Comparison of ENCODE assay signal across 8 cellular contexts in genomic region chr18:12948055-12948804, GRCh38. TPM values are rescaled to one million over a fixed set of nuclear protein-coding genes. Genes with fewer than 3 reads are reported as not detected.
A peak's percentile ranks its signal among the peaks of the same experiment; 100 is the strongest.
DNase-seq lines count a peak whose midpoint lies in the region; ATAC-seq and TF ChIP-seq lines count a peak whose summit lies in the region.

No MANE protein-coding gene starts in this region.

- intact Hi-C loops in left ventricle myocardium inferior (cut with micrococcal nuclease) = no loop called here
- intact Hi-C loops in upper lobe of right lung (cut with DNase I) = no loop called here

- H3K4me3 ChIP-seq in left ventricle myocardium inferior (peak overlapping the region; percentile 79), upper lobe of right lung (peak overlapping the region; percentile 71)

- H3K9me3 ChIP-seq in left ventricle myocardium inferior (replicated peaks) (no peaks in the 10 kb centered on the region), upper lobe of right lung (no peaks in the 10 kb centered on the region)

- DNase-seq in GM13976 (ENCODE audit: low spot score) (peak; percentile 93), NCI-H1417 (lab: John Stamatoyannopoulos, UW) (peak; percentile 82 to 99 (median 99)), T-cell (peak; percentile 95 to 98 (median 98)), amniotic epithelial cell (ENCODE audit: low read depth) (peak; percentile 93), left ventricle myocardium inferior (peak; percentile 96), progenitor cell of endocrine pancreas (ENCODE audit: low spot score, unreplicated experiment) (peak; percentile 77), upper lobe of right lung (peak; percentile 98)

- peaks cover 38 to 50% (median 44%) of the 10 kb centered on the region in 3 donors for H3K4me1 Mint-ChIP-seq in T-cell
- peaks cover 13% of the 10 kb centered on the region for H3K4me1 Mint-ChIP-seq in progenitor cell of endocrine pancreas (ENCODE audit: low read depth)

- H3K36me3 Mint-ChIP-seq in T-cell (peaks cover 4% of the 10 kb centered on the region), progenitor cell of endocrine pancreas (ENCODE audit: insufficient read depth) (peaks cover 5% of the 10 kb centered on the region)

- peak overlapping the region; percentile 92 to 98 (median 97) for H3K4me3 Mint-ChIP-seq in T-cell
- H3K4me3 Mint-ChIP-seq in progenitor cell of endocrine pancreas (ENCODE audit: low read depth) = peak overlapping the region; percentile 91

- POLR2A ChIA-PET in T-cell (lab: Charles Lee) = interaction anchor here (0.5 to 1.0 kb wide), 9 partner anchors 43 to 1247 kb away, joined by 3 to 14 read pairs (median 3); partner anchors contain the start of genes AFG3L2 (in 1 of the 2) and CEP192 (in 1 of the 2)

- H3K27me3 Mint-ChIP-seq in T-cell (no peaks in the 10 kb centered on the region), progenitor cell of endocrine pancreas (no peaks in the 10 kb centered on the region)

- CTCF ChIA-PET in T-cell (lab: Charles Lee) = interaction anchor here (0.7 to 1.7 kb wide), 9 partner anchors 42 to 1010 kb away, joined by 3 to 6 read pairs (median 4); partner anchors contain the start of genes AFG3L2 (in 1 of the 2) and CEP192 (in 1 of the 2)

- TF ChIP-seq CTCF in GM13976 (IDR thresholded peaks at IDR 0.05; ENCODE audit: borderline replicate concordance, control extremely low read depth, extremely low read depth, insufficient read depth, missing control alignments) (no peak), left ventricle myocardium inferior (IDR thresholded peaks at IDR 0.05; ENCODE audit: borderline replicate concordance) (no peak), progenitor cell of endocrine pancreas (IDR thresholded peaks at IDR 0.05; ENCODE audit: unreplicated experiment) (no peak), upper lobe of right lung (IDR thresholded peaks at IDR 0.05) (no peak)

- H3K9me3 Mint-ChIP-seq in T-cell (no peaks in the 10 kb centered on the region), progenitor cell of endocrine pancreas (ENCODE audit: low read depth) (no peaks in the 10 kb centered on the region)

- H3K27ac ChIP-seq in left ventricle myocardium inferior (replicated peaks) = peak overlapping the region; percentile 97
- H3K27ac ChIP-seq in upper lobe of right lung = peak overlapping the region; percentile 94

- peak; percentile 74 for ATAC-seq in HG02763 (IDR thresholded peaks at IDR 0.05; ENCODE audit: unreplicated experiment)
- ATAC-seq in T-cell (replicated peaks in 1 of 4) = peak; percentile 82 to 87 (median 84)
- ATAC-seq in upper lobe of right lung = peak; percentile 89

- in situ Hi-C loops in GM13976 (cut with MboI; ENCODE audit: low sequenced_read_pairs, unreplicated experiment) = loop anchor here (10.0 to 25.0 kb wide), 2 partner anchors 53 to 561 kb away; partner anchors contain the start of gene AFG3L2

- H3K27me3 ChIP-seq in left ventricle myocardium inferior (ENCODE audit: low read depth) (no peaks in the 10 kb centered on the region), upper lobe of right lung (no peaks in the 10 kb centered on the region)

- peaks cover 50% of the 10 kb centered on the region for H3K4me1 ChIP-seq in left ventricle myocardium inferior
- H3K4me1 ChIP-seq in upper lobe of right lung = peaks cover 22% of the 10 kb centered on the region

- H3K27ac Mint-ChIP-seq in T-cell = peak overlapping the region; percentile 94 to 96
- peak overlapping the region; percentile 98 for H3K27ac Mint-ChIP-seq in progenitor cell of endocrine pancreas

- H3K36me3 ChIP-seq in left ventricle myocardium inferior (no peaks in the 10 kb centered on the region), upper lobe of right lung (no peaks in the 10 kb centered on the region)

RNA-seq across cellular contexts. Expression of gene SEH1L, which starts 0.4 kb away (rescaled TPM):
- total RNA-seq in T-cell (10 to 100 TPM; 28.4 to 34.9 (median 29.9) TPM), left ventricle myocardium inferior (18.1 TPM), progenitor cell of endocrine pancreas (43.3 and 44.7 TPM in 2 replicates), upper lobe of right lung (41.5 TPM)

RNA-seq across cellular contexts. Expression of gene CEP192, which starts 42.9 kb away (rescaled TPM):
- total RNA-seq in T-cell = 10 to 100 TPM; 28.9 to 37.2 (median 32.9) TPM
- 25.6 TPM for total RNA-seq in left ventricle myocardium inferior
- 28.4 and 30.9 TPM in 2 replicates for total RNA-seq in progenitor cell of endocrine pancreas
- 24.6 TPM for total RNA-seq in upper lobe of right lung

Comparison
In these comparisons a context has a peak if more than half of its experiments do, and no peak if none do; other contexts are left out.
1. Peak in every context shown above with its lines: DNase-seq, ATAC-seq, H3K4me3 ChIP-seq and H3K27ac ChIP-seq.